In genomic region chr6:18101873-18102272, GRCh38 we compare ENCODE assay signal across 28 cellular contexts. TPM values are rescaled to one million over a fixed set of nuclear protein-coding genes. Genes with fewer than 3 reads are reported as not detected.
"Had no signal": no experiment of that assay in that cellular context is flagged by ENCODE, and none has a peak within 500 bp of the region (broad histone marks: within the 10 kb centered on the region; RNA-seq: fewer than 3 reads in every experiment).

No MANE protein-coding gene starts in this region.

- DNase-seq: activated CD4-positive, alpha-beta T cell treated with anti-CD3 and anti-CD28 coated beads for 48 hours; activated CD4-positive, alpha-beta T cell treated with anti-CD3 and anti-CD28 coated beads, Interleukin-2, amount 50 U/mL, for 4 hours; activated CD4-positive, CD25-positive, alpha-beta regulatory T cell treated with anti-CD3 and anti-CD28 coated beads, Interleukin-2, amount 50 U/mL, for 72 hours; activated CD8-positive, alpha-beta memory T cell treated with anti-CD3 and anti-CD28 coated beads, Interleukin-2, amount 10 ng/mL, durations not matched to agents 7 days and 5 days; activated effector memory CD4-positive, alpha-beta T cell treated with anti-CD3 and anti-CD28 coated beads, Interleukin-2, amount 50 U/mL, for 16 hours; activated naive CD4-positive, alpha-beta T cell treated with Interleukin-2 at 50 U/mL for 16 hours; activated naive CD8-positive, alpha-beta T cell treated with anti-CD3 and anti-CD28 coated beads, Interleukin-2, amount 50 U/mL, for 24 hours; activated T-cell treated with anti-CD3 and anti-CD28 coated beads, Interleukin-2, amount 50 U/mL, for 24 hours; amniotic stem cell; Kasumi-1; KBM-7; NCI-H1105 treated with DMSO at 0.1 percent for 48 hours; NCI-H1436 treated with DMSO at 0.1 percent for 48 hours; NCI-H187; NCI-H2081; NCI-H526; NCI-H82; Peyer's patch; Right ventricle myocardium superior; T-helper 17 cell; T-helper 9 cell had no signal

- H3K4me3 ChIP-seq: Peyer's patch, SJSA1 had no signal

- H3K36me3 ChIP-seq: Peyer's patch, SJSA1 had no signal

- H3K4me1 ChIP-seq: Peyer's patch had no signal

- H3K27me3 ChIP-seq: Peyer's patch, SJSA1 had no signal

- ATAC-seq: activated CD8-positive, alpha-beta memory T cell treated with anti-CD3 and anti-CD28 coated beads, Interleukin-2, amount 10 ng/mL, durations not matched to agents 7 days and 5 days; activated naive CD4-positive, alpha-beta T cell treated with anti-CD3 and anti-CD28 coated beads, Interleukin-2, amount 50 U/mL, for 72 hours; activated naive CD8-positive, alpha-beta T cell treated with anti-CD3 and anti-CD28 coated beads, Interleukin-2, amount 50 U/mL, for 24 hours; SK-N-SH treated with all-trans-retinoic acid at 6 μM for 48 hours; T-helper 17 cell; WTC11 had no signal

- FAIRE-seq: astrocyte, colon had no signal

- H3K27ac ChIP-seq: Peyer's patch, RWPE1, SJSA1 had no signal

RNA-seq across cellular contexts. Expression of gene NHLRC1, which starts 20.6 kb away (rescaled TPM):
- total RNA-seq: activated naive CD4-positive, alpha-beta T cell treated with anti-CD3 and anti-CD28 coated beads, Interleukin-2, amount 50 U/mL, for 72 hours; astrocyte had no signal
